In the genomic region with DNA sequence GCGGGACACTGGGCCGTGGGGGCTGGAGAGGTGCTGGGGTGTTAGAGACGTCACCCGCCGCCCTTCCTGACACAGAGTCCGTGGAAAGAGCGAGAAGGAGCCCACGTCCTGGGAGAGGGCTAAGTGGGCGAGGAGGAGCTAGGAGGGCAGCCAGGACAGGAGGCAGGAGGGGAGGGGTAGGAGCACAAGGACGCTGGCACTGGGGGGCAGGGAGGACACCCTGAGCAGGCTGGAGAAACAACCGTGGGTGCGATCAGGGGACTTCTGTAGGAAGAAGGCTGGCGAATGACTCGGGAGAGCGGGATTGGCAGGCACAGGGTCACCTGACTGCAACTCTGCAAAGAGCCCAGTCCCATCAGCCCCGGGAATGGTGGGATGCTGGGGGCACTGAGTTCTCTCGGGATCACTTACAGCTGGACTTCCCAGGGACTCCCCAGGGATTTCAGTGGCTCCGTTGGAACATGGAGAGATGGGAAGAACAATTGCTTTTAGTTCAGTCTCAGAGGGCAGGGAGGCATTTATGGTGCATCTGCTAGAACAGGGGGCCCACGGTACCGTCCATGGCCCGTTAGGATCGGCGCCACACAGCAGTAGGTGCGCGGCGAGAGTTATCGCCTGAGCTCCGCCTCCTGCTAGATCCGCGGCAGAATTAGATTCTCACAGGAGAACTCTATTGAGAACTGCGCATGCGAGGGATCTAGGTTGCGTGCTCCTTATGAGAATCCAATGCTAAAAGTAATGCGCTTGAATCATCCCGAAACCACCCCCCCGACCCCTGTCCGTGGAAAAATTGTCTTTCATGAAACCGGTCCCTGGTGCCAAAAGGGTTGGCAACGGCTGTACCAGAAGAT, we compare ENCODE assay signal across 8 cellular contexts. TPM values are rescaled to one million over a fixed set of nuclear protein-coding genes. Genes with fewer than 3 reads are reported as not detected.
DNase-seq lines count a peak whose midpoint lies in the region; ATAC-seq and TF ChIP-seq lines count a peak whose summit lies in the region.

No MANE protein-coding gene starts in this region.

- H3K4me1 Mint-ChIP-seq in activated naive CD8-positive, alpha-beta T cell (ENCODE audit: low read depth), result peaks cover 13% of the 10 kb centered on the region
- peaks cover 9% of the 10 kb centered on the region for H3K4me1 Mint-ChIP-seq in stimulated activated naive CD8-positive, alpha-beta T cell treated with anti-CD3 and anti-CD28 coated beads, Interleukin-15, Interleukin-2, amounts not matched to agents 100 ng/mL and 50 ng/mL, for 24 hours (ENCODE audit: low read depth)
- H3K4me1 Mint-ChIP-seq in chondrocyte (ENCODE audit: low read depth), result no peaks in the 10 kb centered on the region

- no peak for ATAC-seq in HG02759 (IDR thresholded peaks at IDR 0.05; ENCODE audit: unreplicated experiment)

- peaks cover 19% of the 10 kb centered on the region for H3K36me3 Mint-ChIP-seq in activated naive CD8-positive, alpha-beta T cell
- H3K36me3 Mint-ChIP-seq in stimulated activated naive CD8-positive, alpha-beta T cell treated with anti-CD3 and anti-CD28 coated beads, Interleukin-15, Interleukin-2, amounts not matched to agents 100 ng/mL and 50 ng/mL, for 24 hours (ENCODE audit: low read depth), result peaks cover 23% of the 10 kb centered on the region
- H3K36me3 Mint-ChIP-seq in chondrocyte (ENCODE audit: low read depth), result peaks cover 17% of the 10 kb centered on the region

- H3K27me3 Mint-ChIP-seq in activated naive CD8-positive, alpha-beta T cell, result peaks cover 3% of the 10 kb centered on the region
- H3K27me3 Mint-ChIP-seq in stimulated activated naive CD8-positive, alpha-beta T cell treated with anti-CD3 and anti-CD28 coated beads, Interleukin-15, Interleukin-2, amounts not matched to agents 100 ng/mL and 50 ng/mL, for 24 hours, result no peaks in the 10 kb centered on the region
- H3K27me3 Mint-ChIP-seq in chondrocyte (ENCODE audit: low read depth), result no peaks in the 10 kb centered on the region

- peak overlapping the region; percentile 50 for H3K4me3 Mint-ChIP-seq in activated naive CD8-positive, alpha-beta T cell
- peak overlapping the region; percentile 64 for H3K4me3 Mint-ChIP-seq in stimulated activated naive CD8-positive, alpha-beta T cell treated with anti-CD3 and anti-CD28 coated beads, Interleukin-15, Interleukin-2, amounts not matched to agents 100 ng/mL and 50 ng/mL, for 24 hours
- H3K4me3 Mint-ChIP-seq in chondrocyte (ENCODE audit: unreplicated experiment), result no peak overlapping the region

- CTCF ChIA-PET in AG04449 (lab: Yijun Ruan, JAX), result interaction anchor here (1.2 to 1.7 kb wide), 5 partner anchors 9 to 118 kb away, joined by 3 to 6 read pairs (median 4); no protein-coding TSS in a partner anchor

- no peak for DNase-seq in AG04449 (ENCODE audit: low read depth, low spot score)
- DNase-seq in HFF-Myc (ENCODE audit: extremely low read depth, low read depth), result no peak
- DNase-seq in iPS-NIHi11 (ENCODE audit: low spot score), result peak; percentile 52
- DNase-seq in chondrocyte (ENCODE audit: low spot score), result no peak
- no peak for DNase-seq in NCI-H2196 treated with DMSO at 0.1 percent for 48 hours (lab: John Stamatoyannopoulos, UW; ENCODE audit: unreplicated experiment)

- TF ChIP-seq CTCF in AG04449 (IDR thresholded peaks at IDR 0.05; ENCODE audit: insufficient read depth, low read length, missing control alignments), result no peak
- no peak for TF ChIP-seq CTCF in HFF-Myc (IDR thresholded peaks at IDR 0.05; ENCODE audit: low read depth, low read length, missing control alignments)
- no peak for TF ChIP-seq CTCF in chondrocyte (IDR thresholded peaks at IDR 0.05)

- POLR2A ChIA-PET in AG04449 (lab: Yijun Ruan, JAX), result interaction anchor here (1.4 kb wide), 1 partner anchor 9 kb away, joined by 5 read pairs; no protein-coding TSS in a partner anchor

- no peak overlapping the region for H3K27ac Mint-ChIP-seq in activated naive CD8-positive, alpha-beta T cell
- H3K27ac Mint-ChIP-seq in stimulated activated naive CD8-positive, alpha-beta T cell treated with anti-CD3 and anti-CD28 coated beads, Interleukin-15, Interleukin-2, amounts not matched to agents 100 ng/mL and 50 ng/mL, for 24 hours, result no peak overlapping the region
- H3K27ac Mint-ChIP-seq in chondrocyte (ENCODE audit: unreplicated experiment), result no peak overlapping the region

- H3K4me3 ChIP-seq in AG04449 (ENCODE audit: low read depth, low read length) (peak overlapping the region; percentile 65), HFF-Myc (replicated peaks; ENCODE audit: low read depth, low read length) (peak overlapping the region; percentile 41)

- no peaks in the 10 kb centered on the region for H3K9me3 Mint-ChIP-seq in activated naive CD8-positive, alpha-beta T cell (ENCODE audit: low read depth)
- H3K9me3 Mint-ChIP-seq in stimulated activated naive CD8-positive, alpha-beta T cell treated with anti-CD3 and anti-CD28 coated beads, Interleukin-15, Interleukin-2, amounts not matched to agents 100 ng/mL and 50 ng/mL, for 24 hours, result no peaks in the 10 kb centered on the region
- peaks cover 3% of the 10 kb centered on the region for H3K9me3 Mint-ChIP-seq in chondrocyte (ENCODE audit: low read depth)

RNA-seq across cellular contexts. Expression of a gene that starts 24.3 kb away (rescaled TPM):
- 15.3 to 27.1 TPM (median 16.6 TPM) in 3 replicates for total RNA-seq in chondrocyte

RNA-seq across cellular contexts. Expression of a gene that starts 24.5 kb away (rescaled TPM):
- 5.3 to 11.7 TPM (median 5.7 TPM) in 3 replicates for total RNA-seq in chondrocyte

RNA-seq across cellular contexts. Expression of a gene that starts 46.2 kb away (rescaled TPM):
- 13.1 to 15.2 TPM (median 14.9 TPM) in 3 replicates for total RNA-seq in chondrocyte

RNA-seq across cellular contexts. Expression of a gene that starts 46.7 kb away (rescaled TPM):
- total RNA-seq in chondrocyte, result 14.5 to 18.1 TPM (median 16.7 TPM) in 3 replicates
